Comparison of ENCODE assay signal across 23 cellular contexts in the genomic region with DNA sequence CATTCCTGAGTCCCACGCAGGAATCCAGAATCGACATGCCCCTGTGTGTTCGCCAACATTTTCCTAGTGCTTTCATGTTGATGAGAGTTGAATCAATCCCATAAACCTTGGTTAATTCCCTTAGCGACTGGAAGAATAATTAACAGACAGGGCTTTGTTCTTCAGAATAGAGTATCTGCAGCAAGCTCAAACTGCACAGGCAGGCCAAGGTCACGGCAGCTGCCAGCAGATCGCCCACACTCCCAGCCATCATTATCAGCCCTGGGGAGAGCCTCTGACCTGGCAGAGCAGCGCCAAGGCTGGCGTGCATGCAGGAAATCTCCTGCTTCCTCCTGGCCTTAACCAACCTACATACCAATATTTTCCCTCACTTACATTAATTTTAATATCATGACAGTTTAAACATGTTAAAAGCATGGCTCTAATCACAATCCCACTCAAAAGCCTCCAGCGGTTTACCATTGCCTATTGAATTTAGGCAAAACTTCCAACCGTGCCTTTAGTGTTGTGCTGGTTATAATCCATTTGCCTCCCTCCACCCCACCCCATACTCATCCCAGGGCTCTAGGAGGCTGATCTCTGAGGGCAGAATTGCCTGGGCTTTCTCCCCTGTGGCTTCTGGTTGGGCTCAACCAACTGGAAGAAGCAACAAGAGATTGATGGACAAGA. TPM values are rescaled to one million over a fixed set of nuclear protein-coding genes. Genes with fewer than 3 reads are reported as not detected.
A peak's percentile ranks its signal among the peaks of the same experiment; 100 is the strongest.
DNase-seq lines count a peak whose midpoint lies in the region; ATAC-seq, FAIRE-seq and TF ChIP-seq lines count a peak whose summit lies in the region.
"Had no signal": no experiment of that assay in that cellular context is flagged by ENCODE, and none has a peak within 500 bp of the region (broad histone marks: within the 10 kb centered on the region; RNA-seq: fewer than 3 reads in every experiment).

No MANE protein-coding gene starts in this region.

- H3K27me3 ChIP-seq in esophagus muscularis mucosa: no peaks in the 10 kb centered on the region
- H3K27me3 ChIP-seq in endodermal cell (ENCODE audit: control insufficient read depth, insufficient read depth, low read length, poor library complexity, severe bottlenecking): no peaks in the 10 kb centered on the region
- H3K27me3 ChIP-seq: upper lobe of right lung had no signal

- no peak for FAIRE-seq in H54 (lab: Jason Lieb, UNC)
- FAIRE-seq: keratinocyte had no signal

- H3K9ac ChIP-seq in endodermal cell (ENCODE audit: extremely low read depth, low read length, poor library complexity, severe bottlenecking): no peak overlapping the region

- H3K4me3 ChIP-seq in esophagus muscularis mucosa (no peak overlapping the region), endodermal cell (ENCODE audit: low read length) (no peak overlapping the region)
- H3K4me3 ChIP-seq: upper lobe of right lung had no signal

- H3K4me1 ChIP-seq in esophagus muscularis mucosa (peaks cover 3 to 8% (median 7%) of the 10 kb centered on the region in 4 donors), endodermal cell (ENCODE audit: control insufficient read depth, insufficient read depth, low read length) (no peaks in the 10 kb centered on the region)
- H3K4me1 ChIP-seq: upper lobe of right lung had no signal

- intact Hi-C loops in esophagus muscularis mucosa (cut with DNase I): no loop called here
- intact Hi-C loops in sciatic nerve (cut with DNase I): no loop called here

- H3K36me3 ChIP-seq in esophagus muscularis mucosa (no peaks in the 10 kb centered on the region), endodermal cell (ENCODE audit: control insufficient read depth, insufficient read depth, low read length) (no peaks in the 10 kb centered on the region)
- H3K36me3 ChIP-seq: neutrophil, upper lobe of right lung, WERI-Rb-1 had no signal

- no peak overlapping the region for H3K4me3 Mint-ChIP-seq in endodermal cell

- H3K36me3 Mint-ChIP-seq in endodermal cell (ENCODE audit: low read depth): no peaks in the 10 kb centered on the region

- H3K9me3 Mint-ChIP-seq in endodermal cell: no peaks in the 10 kb centered on the region

- no peak for TF ChIP-seq POLR2A in esophagus muscularis mucosa (IDR thresholded peaks at IDR 0.05; ENCODE audit: low read depth)
- no peak for TF ChIP-seq POLR2A in H54 (IDR thresholded peaks at IDR 0.05; ENCODE audit: low read depth, low read length)

- ATAC-seq in left lobe of liver: peak; percentile 36
- peak; percentile 74 for ATAC-seq in sciatic nerve
- no peak for ATAC-seq in HG02678 (IDR thresholded peaks at IDR 0.05; ENCODE audit: unreplicated experiment)
- ATAC-seq: upper lobe of right lung had no signal

- H3K27ac ChIP-seq in esophagus muscularis mucosa (replicated peaks in 1 of 4): no peak overlapping the region
- H3K27ac ChIP-seq in endodermal cell (ENCODE audit: low read depth, low read length): no peak overlapping the region
- H3K27ac ChIP-seq: neutrophil, upper lobe of right lung, WERI-Rb-1 had no signal

- TF ChIP-seq CTCF in esophagus muscularis mucosa (IDR thresholded peaks at IDR 0.05): no peak
- TF ChIP-seq CTCF in endodermal cell (conservative IDR thresholded peaks at IDR 0.05): no peak

- DNase-seq in NCI-H82 treated with DMSO at 0.1 percent for 48 hours (lab: John Stamatoyannopoulos, UW; ENCODE audit: unreplicated experiment): peak; percentile 21
- DNase-seq in esophagus muscularis mucosa (ENCODE audit: extremely low spot score): peak; percentile 64
- DNase-seq in left lobe of liver (ENCODE audit: low spot score): no peak
- no peak for DNase-seq in sciatic nerve (ENCODE audit: low spot score)
- DNase-seq in endodermal cell: no peak
- no peak for DNase-seq in H54 (ENCODE audit: insufficient read length, low spot score)
- DNase-seq: activated CD8-positive, alpha-beta memory T cell treated with anti-CD3 and anti-CD28 coated beads, Interleukin-2, amount 50 U/mL, for 48 hours; activated effector memory CD4-positive, alpha-beta T cell treated with Interleukin-2 at 50 U/mL for 16 hours; COR-L47; foreskin fibroblast; HCEC 1CT; midbrain; NCI-H1105; NCI-H2107; NCI-H524; SIG-M5; stimulated activated CD8-positive, alpha-beta memory T cell treated with anti-CD3 and anti-CD28 coated beads, Interleukin-4, amount 100 ng/mL, for 48 hours; T-helper 2 cell; upper lobe of right lung; WERI-Rb-1 had no signal

- no peaks in the 10 kb centered on the region for H3K4me1 Mint-ChIP-seq in endodermal cell

- no peak overlapping the region for H3K27ac Mint-ChIP-seq in endodermal cell

- 78% methylated on average over 10 of the region's 10 CpGs for WGBS in esophagus muscularis mucosa
- 91 to 92% methylated on average over 9 to 10 of the region's 10 CpGs for WGBS in endodermal cell (ENCODE audit: insufficient coverage in 1 of 2, insufficient read length in 1 of 2), 2 experiments

- no peak for TF ChIP-seq EP300 in esophagus muscularis mucosa (IDR thresholded peaks at IDR 0.05)

- H3K9me3 ChIP-seq in esophagus muscularis mucosa (no peaks in the 10 kb centered on the region), endodermal cell (ENCODE audit: control insufficient read depth, low read length) (no peaks in the 10 kb centered on the region)
- H3K9me3 ChIP-seq: neutrophil, upper lobe of right lung had no signal

- H3K27me3 Mint-ChIP-seq in endodermal cell (ENCODE audit: insufficient read depth): peaks cover 6% of the 10 kb centered on the region

RNA-seq across cellular contexts. Expression of gene NCK2, which starts 46.8 kb away (rescaled TPM):
- 100 to 1,000 TPM in 2 of 4 donors, 10 to 100 TPM in 2; 59.8 to 130 (median 96.2) TPM for total RNA-seq in esophagus muscularis mucosa
- total RNA-seq in left lobe of liver: 6.3 TPM
- total RNA-seq in sciatic nerve: 31.0 TPM
- total RNA-seq in endodermal cell: 10 to 100 TPM; 58.9 to 63.8 TPM
- polyA plus RNA-seq in endodermal cell (2013, experiment 1 of 2): 58.3 TPM
- polyA plus RNA-seq in endodermal cell (2013, experiment 2 of 2): 54.9 TPM

Comparison
In these comparisons a context has a peak if more than half of its experiments do, and no peak if none do; other contexts are left out.
1. DNase-seq: peak in NCI-H82 treated with DMSO at 0.1 percent for 48 hours (single experiment) and esophagus muscularis mucosa (single experiment); none in left lobe of liver (single experiment), sciatic nerve (single experiment), endodermal cell (single experiment) and H54 (single experiment).